Comparison of ENCODE assay signal across 14 cellular contexts in genomic region chr18:79309572-79310278, GRCh38.
"Had no signal": no experiment of that assay in that cellular context is flagged by ENCODE, and none has a peak within 500 bp of the region (broad histone marks: within the 10 kb centered on the region; RNA-seq: fewer than 3 reads in every experiment).

No MANE protein-coding gene starts in this region.

- H3K4me1 ChIP-seq: thyroid gland had no signal

- H3K27ac ChIP-seq: ovary, thyroid gland had no signal

- H3K27ac Mint-ChIP-seq: activated CD4-positive, alpha-beta memory T cell treated with anti-CD3 and anti-CD28 coated beads for 36 hours; activated CD4-positive, alpha-beta T cell treated with anti-CD3 and anti-CD28 coated beads for 36 hours; activated naive CD8-positive, alpha-beta T cell treated with anti-CD3 and anti-CD28 coated beads for 36 hours; stimulated activated naive B cell treated with anti-CD40 and anti-IgM and Interleukin-4, amounts not matched to agents 10 μg/mL and 1 μg/mL and 100 μg/mL, for 72 hours; T-helper 1 cell treated with Interleukin-12 subunit alpha and Interleukin-12 subunit beta and Interleukin-4 antibody, amounts not matched to agents 30 μg/mL and 1 μg/mL, for 36 hours had no signal

- H3K27me3 ChIP-seq: ovary, thyroid gland had no signal

- H3K9me3 Mint-ChIP-seq: activated CD4-positive, alpha-beta memory T cell treated with anti-CD3 and anti-CD28 coated beads for 36 hours; T-helper 1 cell treated with Interleukin-12 subunit alpha and Interleukin-12 subunit beta and Interleukin-4 antibody, amounts not matched to agents 30 μg/mL and 1 μg/mL, for 36 hours had no signal

- ATAC-seq: activated CD4-positive, alpha-beta T cell treated with anti-CD3 and anti-CD28 coated beads for 36 hours; left lobe of liver; stimulated activated naive B cell treated with anti-CD40 and anti-IgM and Interleukin-4, amounts not matched to agents 10 μg/mL and 1 μg/mL and 100 μg/mL, for 72 hours had no signal

- DNase-seq: activated CD4-positive, alpha-beta memory T cell treated with anti-CD3 and anti-CD28 coated beads for 36 hours; activated CD4-positive, alpha-beta T cell treated with anti-CD3 and anti-CD28 coated beads for 36 hours; activated gamma-delta T cell; activated naive CD8-positive, alpha-beta T cell treated with anti-CD3 and anti-CD28 coated beads for 36 hours; activated T-cell treated with anti-CD3 and anti-CD28 coated beads, Interleukin-2, amount 50 U/mL, for 48 hours; erythroblast; midbrain; ovary; stimulated activated CD4-positive, alpha-beta T cell treated with anti-CD3 and anti-CD28 coated beads, Interleukin-2, amount 100 ng/mL, for 48 hours; stimulated activated naive B cell treated with anti-CD40 and anti-IgM and Interleukin-4, amounts not matched to agents 10 μg/mL and 1 μg/mL and 100 μg/mL, for 72 hours; thyroid gland had no signal

- H3K4me3 ChIP-seq: ovary, thyroid gland had no signal

- H3K9me3 ChIP-seq: ovary, thyroid gland had no signal

- H3K27me3 Mint-ChIP-seq: activated CD4-positive, alpha-beta memory T cell treated with anti-CD3 and anti-CD28 coated beads for 36 hours; activated CD4-positive, alpha-beta T cell treated with anti-CD3 and anti-CD28 coated beads for 36 hours; activated naive CD8-positive, alpha-beta T cell treated with anti-CD3 and anti-CD28 coated beads for 36 hours; stimulated activated naive B cell treated with anti-CD40 and anti-IgM and Interleukin-4, amounts not matched to agents 10 μg/mL and 1 μg/mL and 100 μg/mL, for 72 hours had no signal

- H3K4me3 Mint-ChIP-seq: activated CD4-positive, alpha-beta memory T cell treated with anti-CD3 and anti-CD28 coated beads for 36 hours; activated CD4-positive, alpha-beta T cell treated with anti-CD3 and anti-CD28 coated beads for 36 hours; activated naive CD8-positive, alpha-beta T cell treated with anti-CD3 and anti-CD28 coated beads for 36 hours; stimulated activated naive B cell treated with anti-CD40 and anti-IgM and Interleukin-4, amounts not matched to agents 10 μg/mL and 1 μg/mL and 100 μg/mL, for 72 hours; T-helper 1 cell treated with Interleukin-12 subunit alpha and Interleukin-12 subunit beta and Interleukin-4 antibody, amounts not matched to agents 30 μg/mL and 1 μg/mL, for 36 hours had no signal

- FAIRE-seq: islet of Langerhans had no signal

- H3K4me1 Mint-ChIP-seq: activated CD4-positive, alpha-beta T cell treated with anti-CD3 and anti-CD28 coated beads for 36 hours; activated naive CD8-positive, alpha-beta T cell treated with anti-CD3 and anti-CD28 coated beads for 36 hours; stimulated activated naive B cell treated with anti-CD40 and anti-IgM and Interleukin-4, amounts not matched to agents 10 μg/mL and 1 μg/mL and 100 μg/mL, for 72 hours had no signal
